10 cellular contexts compared by ENCODE assay signal in genomic region chr5:157570801-157571200, GRCh38. TPM values are rescaled to one million over a fixed set of nuclear protein-coding genes. Genes with fewer than 3 reads are reported as not detected.
DNase-seq lines count a peak whose midpoint lies in the region; ATAC-seq and TF ChIP-seq lines count a peak whose summit lies in the region.
"Had no signal": no experiment of that assay in that cellular context is flagged by ENCODE, and none has a peak within 500 bp of the region (broad histone marks: within the 10 kb centered on the region; RNA-seq: fewer than 3 reads in every experiment).

No MANE protein-coding gene starts in this region.

- H3K27me3 ChIP-seq in SK-N-SH (ENCODE audit: insufficient read depth) = no peaks in the 10 kb centered on the region
- no peaks in the 10 kb centered on the region for H3K27me3 ChIP-seq in gastrocnemius medialis
- no peaks in the 10 kb centered on the region for H3K27me3 ChIP-seq in ovary

- peaks cover 31% of the 10 kb centered on the region for H3K27me3 Mint-ChIP-seq in activated naive CD8-positive, alpha-beta T cell treated with anti-CD3 and anti-CD28 coated beads, Interleukin-2, amount 50 U/mL, for 24 hours

- TF ChIP-seq CTCF in SK-N-SH (IDR thresholded peaks at IDR 0.05) (no peak), gastrocnemius medialis (IDR thresholded peaks at IDR 0.05 in 4 of 5, conservative IDR thresholded peaks at IDR 0.05 in 1 of 5) (no peak), ovary (IDR thresholded peaks at IDR 0.05) (no peak), omental fat pad (IDR thresholded peaks at IDR 0.05) (no peak)

- peak overlapping the region; percentile 73 for H3K4me2 ChIP-seq in SK-N-SH

- H3K9ac ChIP-seq in SK-N-SH = peak overlapping the region; percentile 50; the same call in 1 of the 2 replicates

- ATAC-seq in SK-N-SH treated with all-trans-retinoic acid at 6 μM for 48 hours (no peak), HG02943 (IDR thresholded peaks at IDR 0.05; ENCODE audit: low read depth, unreplicated experiment) (peak; percentile 2), gastrocnemius medialis (no peak), omental fat pad (ENCODE audit: low FRiP score) (no peak)
- peak; percentile 8 for ATAC-seq in activated naive CD8-positive, alpha-beta T cell treated with anti-CD3 and anti-CD28 coated beads, Interleukin-2, amount 50 U/mL, for 24 hours

- H3K4me1 Mint-ChIP-seq in activated naive CD8-positive, alpha-beta T cell treated with anti-CD3 and anti-CD28 coated beads, Interleukin-2, amount 50 U/mL, for 24 hours = peaks cover 61% of the 10 kb centered on the region

- intact Hi-C loops in gastrocnemius medialis (cut with DNase I; ENCODE audit: low total_unique reads) = loop anchor here (5.0 kb wide), 3 partner anchors 38 to 162 kb away; partner anchors contain the start of gene THG1L
- intact Hi-C loops in ovary (cut with DNase I) = loop anchor here in 1 of 4 donors (10.0 kb wide), 1 partner anchor 56 kb away; no protein-coding TSS in a partner anchor

- TF ChIP-seq POLR2A in gastrocnemius medialis (IDR thresholded peaks at IDR 0.05) (no peak), ovary (IDR thresholded peaks at IDR 0.05) (no peak)

- TF ChIP-seq EP300 in SK-N-SH (IDR thresholded peaks at IDR 0.05; ENCODE audit: borderline replicate concordance in 1 of 2, low read depth in 1 of 2, low read length in 1 of 2) (no peak), ovary (IDR thresholded peaks at IDR 0.05) (no peak)

- no peaks in the 10 kb centered on the region for H3K9me2 ChIP-seq in SK-N-SH

- peak overlapping the region; percentile 49 for H3K4me3 Mint-ChIP-seq in activated naive CD8-positive, alpha-beta T cell treated with anti-CD3 and anti-CD28 coated beads, Interleukin-2, amount 50 U/mL, for 24 hours

- H3F3A ChIP-seq in SK-N-SH (replicated peaks; ENCODE audit: insufficient read depth) = peaks cover 59% of the 10 kb centered on the region

- WGBS in SK-N-SH (ENCODE audit: low lambda C conversion rate) = 97% methylated on average over 2 of the region's 2 CpGs
- 94 to 100% (median 97%) methylated on average over 2 of the region's 2 CpGs for WGBS in ovary, 3 donors

- H3K4me3 ChIP-seq in SK-N-SH (ENCODE audit: low read depth in 2 of 2, low read length in 1 of 2) = no peak overlapping the region
- no peak overlapping the region for H3K4me3 ChIP-seq in gastrocnemius medialis
- no peak overlapping the region for H3K4me3 ChIP-seq in ovary

- H3K9me3 ChIP-seq in SK-N-SH = no peaks in the 10 kb centered on the region
- H3K9me3 ChIP-seq in gastrocnemius medialis = no peaks in the 10 kb centered on the region
- no peaks in the 10 kb centered on the region for H3K9me3 ChIP-seq in ovary

- H3K27ac ChIP-seq in SK-N-SH (ENCODE audit: low read depth in 2 of 2, low read length in 1 of 2) = peak overlapping the region; percentile 51 to 93
- peak overlapping the region in 3 of 4 donors; percentile 34 to 67 (median 61) for H3K27ac ChIP-seq in gastrocnemius medialis
- H3K27ac ChIP-seq in ovary = no peak overlapping the region
- H3K27ac ChIP-seq: 22Rv1 had no signal

- H3K27ac Mint-ChIP-seq in activated naive CD8-positive, alpha-beta T cell treated with anti-CD3 and anti-CD28 coated beads, Interleukin-2, amount 50 U/mL, for 24 hours = peak overlapping the region; percentile 71

- CTCF ChIA-PET in SK-N-SH (lab: Yijun Ruan, JAX) = no interaction called here

- H4K20me1 ChIP-seq in SK-N-SH (ENCODE audit: insufficient read depth) = 0 out of 2 replicates have a peak, but pooled peaks cover 5% of the 10 kb centered on the region

- H3K9me3 Mint-ChIP-seq in activated naive CD8-positive, alpha-beta T cell treated with anti-CD3 and anti-CD28 coated beads, Interleukin-2, amount 50 U/mL, for 24 hours = no peaks in the 10 kb centered on the region

- H2AFZ ChIP-seq in SK-N-SH (ENCODE audit: low read depth) = no peak overlapping the region

- H3K4me1 ChIP-seq in SK-N-SH (ENCODE audit: control insufficient read depth in 1 of 2, insufficient read depth in 2 of 2, low read depth in 1 of 2, low read length in 1 of 2) = peaks cover 5 to 9% of the 10 kb centered on the region in 2 experiments; a peak in 3 of 4 replicates
- H3K4me1 ChIP-seq in gastrocnemius medialis = peaks cover 44 to 52% of the 10 kb centered on the region in 2 donors
- peaks cover 9% of the 10 kb centered on the region for H3K4me1 ChIP-seq in ovary (ENCODE audit: insufficient read depth)

- POLR2A ChIA-PET in SK-N-SH (lab: Yijun Ruan, JAX) = no interaction called here

- in situ Hi-C loops in gastrocnemius medialis (cut with MboI; ENCODE audit: low sequenced_read_pairs in 4 of 4) = no loop called here

- H3K36me3 ChIP-seq in SK-N-SH (replicated peaks in 1 of 2; ENCODE audit: control insufficient read depth in 1 of 2, insufficient read depth in 2 of 2, low read length in 1 of 2) (peaks cover 3 to 56% of the 10 kb centered on the region in 2 experiments), gastrocnemius medialis (no peaks in the 10 kb centered on the region), ovary (no peaks in the 10 kb centered on the region)

- peaks cover 98% of the 10 kb centered on the region for H3K79me2 ChIP-seq in SK-N-SH (ENCODE audit: insufficient read depth)

- no peak for TF ChIP-seq RAD21 in SK-N-SH (IDR thresholded peaks at IDR 0.05; ENCODE audit: low read length)

- DNase-seq in SK-N-SH (no peak), gastrocnemius medialis (no peak), HCEC 1CT (no peak), ovary (no peak), omental fat pad (ENCODE audit: low spot score) (no peak)
- DNase-seq in activated naive CD8-positive, alpha-beta T cell treated with anti-CD3 and anti-CD28 coated beads, Interleukin-2, amount 50 U/mL, for 24 hours = no peak
- DNase-seq: stimulated activated CD4-positive, alpha-beta T cell treated with anti-CD3 and anti-CD28 coated beads, Interleukin-1b, Interleukin-23, amount 100 ng/mL, for 48 hours had no signal

- H3K36me3 Mint-ChIP-seq in activated naive CD8-positive, alpha-beta T cell treated with anti-CD3 and anti-CD28 coated beads, Interleukin-2, amount 50 U/mL, for 24 hours (ENCODE audit: low read depth) = peaks cover 13% of the 10 kb centered on the region

TF ChIP-seq in SK-N-SH, 30 proteins besides CTCF, POLR2A, EP300 and RAD21:
- no peak for TF ChIP-seq IRF3 (IDR thresholded peaks at IDR 0.05; ENCODE audit: low read depth, low read length)
- TF ChIP-seq GATA2 (CRISPR knock-in tag; IDR thresholded peaks at IDR 0.05) = no peak

TF ChIP-seq in SK-N-SH treated with all-trans-retinoic acid at 6 μM for 48 hours, 23 proteins besides CTCF, POLR2A, EP300 and RAD21 (continues in another document):
- no peak for TF ChIP-seq CSDC2 (CRISPR knock-in tag; IDR thresholded peaks at IDR 0.05)
- no peak for TF ChIP-seq PPARA (CRISPR knock-in tag; IDR thresholded peaks at IDR 0.05; ENCODE audit: borderline replicate concordance)
- TF ChIP-seq PATZ1 (CRISPR knock-in tag; IDR thresholded peaks at IDR 0.05; ENCODE audit: borderline replicate concordance) = no peak
- TF ChIP-seq ESRRG (CRISPR knock-in tag; IDR thresholded peaks at IDR 0.05) = no peak
- no peak for TF ChIP-seq GLIS3 (CRISPR knock-in tag; IDR thresholded peaks at IDR 0.05)
- no peak for TF ChIP-seq TOX (CRISPR knock-in tag; IDR thresholded peaks at IDR 0.05; ENCODE audit: borderline replicate concordance)
- TF ChIP-seq ARNTL (CRISPR knock-in tag; IDR thresholded peaks at IDR 0.05; ENCODE audit: borderline replicate concordance, low read depth) = no peak
- TF ChIP-seq ZNF70 (CRISPR knock-in tag; IDR thresholded peaks at IDR 0.05) = no peak
- TF ChIP-seq CSRNP3 (CRISPR knock-in tag; IDR thresholded peaks at IDR 0.05) = no peak
- TF ChIP-seq ISL1 (CRISPR knock-in tag; IDR thresholded peaks at IDR 0.05) = no peak

RNA-seq across cellular contexts. Expression of gene ADAM19, which starts 4.8 kb away (rescaled TPM):
- 43.1 and 46.9 TPM in 2 replicates for polyA plus RNA-seq in SK-N-SH (2012; rRNA removed)
- 33.7 and 41.3 TPM in 2 replicates for polyA plus RNA-seq in SK-N-SH (2012; cell fraction: cytosol; rRNA removed)
- polyA plus RNA-seq in SK-N-SH (2012; cell fraction: nucleus; rRNA removed) = 61.7 and 79.6 TPM in 2 replicates
- under 1 TPM; 0.39 to 0.97 (median 0.76) TPM for total RNA-seq in gastrocnemius medialis
- total RNA-seq in ovary = 10 to 100 TPM in 2 of 7 donors, 1 to 10 TPM in 5; 1.7 to 11.6 (median 3.0) TPM
- polyA plus RNA-seq in ovary = 10 to 100 TPM in 1 of 2 donors, 1 to 10 TPM in 1; 1.6 to 10.1 TPM
- 10 to 100 TPM in 2 of 4 donors, 1 to 10 TPM in 2; 2.1 to 18.0 (median 9.1) TPM for total RNA-seq in omental fat pad

Comparison
In these comparisons a context has a peak if more than half of its experiments do, and no peak if none do; other contexts are left out.
1. H3K27ac ChIP-seq: peak in SK-N-SH (2 of 2) and gastrocnemius medialis (3 of 4); none in ovary (0 of 2).
2. ATAC-seq: peak in HG02943 (single experiment) and activated naive CD8-positive, alpha-beta T cell treated with anti-CD3 and anti-CD28 coated beads, Interleukin-2, amount 50 U/mL, for 24 hours (single experiment); none in SK-N-SH treated with all-trans-retinoic acid at 6 μM for 48 hours (single experiment), gastrocnemius medialis (0 of 2) and omental fat pad (single experiment).